In genomic region chr2:165698621-165698946, GRCh38 we compare ENCODE assay signal across 8 cellular contexts.
DNase-seq lines count a peak whose midpoint lies in the region; ATAC-seq and TF ChIP-seq lines count a peak whose summit lies in the region.

No MANE protein-coding gene starts in this region.

- H3K9me3 ChIP-seq in Panc1 (ENCODE audit: control insufficient read depth, insufficient read depth, low read depth, low read length) = no peaks in the 10 kb centered on the region
- no peaks in the 10 kb centered on the region for H3K9me3 ChIP-seq in mucosa of descending colon

- POLR2A ChIA-PET in Panc1 (lab: Charles Lee) = no interaction called here

- H3K27ac Mint-ChIP-seq in activated T-cell treated with anti-CD3 and anti-CD28 coated beads, Interleukin-2, amount 50 U/mL, for 72 hours = no peak overlapping the region

- DNase-seq in activated T-cell treated with anti-CD3 and anti-CD28 coated beads, Interleukin-2, amount 50 U/mL, for 72 hours = peak; percentile 4 to 5
- DNase-seq in activated T-cell treated with anti-CD3 and anti-CD28 coated beads, Interleukin-2, amount 50 U/mL, for 48 hours = no peak
- DNase-seq in H7 (peak; percentile 3), Kasumi-1 (lab: John Stamatoyannopoulos, UW) (peak; percentile 92 to 97), Panc1 (ENCODE audit: low read depth, low spot score) (peak; percentile 2), epithelial cell of prostate (ENCODE audit: low read depth, low spot score) (peak; percentile 20), mucosa of descending colon (peak in 1 of 3 donors; percentile 55)

- peak; percentile 43 for TF ChIP-seq CTCF in Panc1 (IDR thresholded peaks at IDR 0.05)
- TF ChIP-seq CTCF in mucosa of descending colon (IDR thresholded peaks at IDR 0.05) = no peak

- no peaks in the 10 kb centered on the region for H3K4me1 ChIP-seq in Panc1 (ENCODE audit: control insufficient read depth, insufficient read depth, low read length)
- no peaks in the 10 kb centered on the region for H3K4me1 ChIP-seq in mucosa of descending colon (ENCODE audit: low read depth)

- H3K27me3 Mint-ChIP-seq in activated T-cell treated with anti-CD3 and anti-CD28 coated beads, Interleukin-2, amount 50 U/mL, for 72 hours (ENCODE audit: low read depth) = peaks cover 18% of the 10 kb centered on the region

- H3K4me3 ChIP-seq in H7 (ENCODE audit: insufficient read depth, low read depth, low read length) (no peak overlapping the region), Panc1 (ENCODE audit: low read depth in 2 of 2, low read length in 2 of 2) (no peak overlapping the region), mucosa of descending colon (no peak overlapping the region)

- H3K9me3 Mint-ChIP-seq in activated T-cell treated with anti-CD3 and anti-CD28 coated beads, Interleukin-2, amount 50 U/mL, for 72 hours = no peaks in the 10 kb centered on the region

- no peaks in the 10 kb centered on the region for H3K36me3 Mint-ChIP-seq in activated T-cell treated with anti-CD3 and anti-CD28 coated beads, Interleukin-2, amount 50 U/mL, for 72 hours (ENCODE audit: insufficient read depth in 2 of 2)

- no peak overlapping the region for H3K27ac ChIP-seq in Panc1 (ENCODE audit: low read length)
- H3K27ac ChIP-seq in epithelial cell of prostate = no peak overlapping the region

- no peaks in the 10 kb centered on the region for H3K36me3 ChIP-seq in H7 (replicated peaks; ENCODE audit: control insufficient read depth, insufficient read depth, low read length)
- H3K36me3 ChIP-seq in Panc1 (ENCODE audit: control insufficient read depth, insufficient read depth, low read length) = no peaks in the 10 kb centered on the region
- H3K36me3 ChIP-seq in mucosa of descending colon (ENCODE audit: low read depth) = no peaks in the 10 kb centered on the region

- H3K27me3 ChIP-seq in H7 (ENCODE audit: control insufficient read depth, insufficient read depth, low read length) (no peaks in the 10 kb centered on the region), Panc1 (ENCODE audit: control insufficient read depth, insufficient read depth, low read length) (no peaks in the 10 kb centered on the region)

- CTCF ChIA-PET in Panc1 (lab: Charles Lee) = no interaction called here

- in situ Hi-C loops in Panc1 (cut with HindIII; ENCODE audit: low pct_unique_long_range_greater_than_20kb, low sequenced_read_pairs) = no loop called here

- ATAC-seq in activated T-cell treated with anti-CD3 and anti-CD28 coated beads, Interleukin-2, amount 50 U/mL, for 72 hours (replicated peaks in 1 of 2) = peak in 1 of 2 donors; percentile 48
- ATAC-seq in Panc1 (0 out of 2 replicates have a peak, but pooled peaks have one; percentile 72), mucosa of descending colon (peak; percentile 71), HG03457 (IDR thresholded peaks at IDR 0.05; ENCODE audit: unreplicated experiment) (no peak)

- no peak overlapping the region for H3K4me3 Mint-ChIP-seq in activated T-cell treated with anti-CD3 and anti-CD28 coated beads, Interleukin-2, amount 50 U/mL, for 72 hours

- BruUV-seq in Panc1 (replicated peaks; lab: Mats Ljungman, UMichigan) = no TSS peak

- no peaks in the 10 kb centered on the region for H3K4me1 Mint-ChIP-seq in activated T-cell treated with anti-CD3 and anti-CD28 coated beads, Interleukin-2, amount 50 U/mL, for 72 hours (ENCODE audit: low read depth)

- intact Hi-C loops in Panc1 (cut with micrococcal nuclease; ENCODE audit: unreplicated experiment) = no loop called here
- intact Hi-C loops in mucosa of descending colon (cut with DNase I, micrococcal nuclease) = loop anchor here in 1 of 2 donors (5.0 kb wide), 1 partner anchor 296 kb away; no protein-coding TSS in a partner anchor

Comparison
In these comparisons a context has a peak if more than half of its experiments do, and no peak if none do; other contexts are left out.
1. DNase-seq: peak in activated T-cell treated with anti-CD3 and anti-CD28 coated beads, Interleukin-2, amount 50 U/mL, for 72 hours (2 of 2), H7 (single experiment), Kasumi-1 (2 of 2), Panc1 (single experiment) and epithelial cell of prostate (single experiment); none in activated T-cell treated with anti-CD3 and anti-CD28 coated beads, Interleukin-2, amount 50 U/mL, for 48 hours (0 of 2).